11 cellular contexts compared by ENCODE assay signal in the genomic region with DNA sequence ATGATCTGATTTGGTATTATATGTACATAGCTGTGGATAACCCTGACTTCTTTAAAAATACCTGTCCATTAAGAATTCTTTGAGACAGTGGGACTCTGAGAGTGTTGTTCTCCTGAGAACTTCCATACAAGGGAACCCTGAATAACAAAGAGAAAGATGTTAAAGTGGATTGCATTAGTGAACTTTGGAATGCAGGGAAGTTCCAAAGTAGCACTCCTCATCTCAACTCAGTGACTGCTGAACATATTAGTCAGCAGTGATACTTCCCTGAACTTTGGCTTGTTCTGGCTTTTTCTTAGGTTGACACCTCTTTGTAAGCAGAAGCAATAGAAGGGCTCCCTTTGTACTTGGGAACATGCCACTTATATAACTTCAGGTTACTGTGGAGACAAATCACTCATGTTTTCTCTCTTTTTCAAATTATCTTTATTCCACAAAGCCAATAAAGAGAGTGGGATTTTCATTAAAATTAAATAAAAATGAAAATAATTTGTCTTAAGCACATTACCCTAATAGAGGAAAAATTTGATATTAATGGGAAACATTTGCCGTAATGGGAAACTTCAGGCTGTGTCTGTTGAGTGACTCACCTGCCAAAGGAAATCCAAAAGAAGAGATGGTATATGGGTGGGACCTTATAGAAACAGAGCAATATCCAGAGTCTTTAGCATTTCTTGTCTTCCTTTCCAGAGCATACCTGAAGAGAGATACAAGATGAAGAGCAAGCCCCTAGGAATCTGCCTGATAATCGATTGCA. TPM values are rescaled to one million over a fixed set of nuclear protein-coding genes. Genes with fewer than 3 reads are reported as not detected.
A peak's percentile ranks its signal among the peaks of the same experiment; 100 is the strongest.
DNase-seq lines count a peak whose midpoint lies in the region; ATAC-seq and TF ChIP-seq lines count a peak whose summit lies in the region.
"Had no signal": no experiment of that assay in that cellular context is flagged by ENCODE, and none has a peak within 500 bp of the region (broad histone marks: within the 10 kb centered on the region; RNA-seq: fewer than 3 reads in every experiment).

No MANE protein-coding gene starts in this region.

- peak; percentile 19 for DNase-seq in DMS53 (lab: John Stamatoyannopoulos, UW)
- DNase-seq in DMS53 treated with DMSO at 0.1 percent for 48 hours (lab: John Stamatoyannopoulos, UW; ENCODE audit: unreplicated experiment), result no peak
- no peak for DNase-seq in body of pancreas
- peak; percentile 98 for DNase-seq in kidney tubule cell (ENCODE audit: low spot score)
- no peak for DNase-seq in stomach
- no peak for DNase-seq in iPS-NIHi11 (ENCODE audit: low spot score)
- no peak for DNase-seq in cerebellar nuclear complex (lab: John Stamatoyannopoulos, UW)
- DNase-seq: activated CD4-positive, CD25-positive, alpha-beta regulatory T cell treated with anti-CD3 and anti-CD28 coated beads, Interleukin-2, amount 50 U/mL, for 72 hours; retina had no signal

- H3K4me1 ChIP-seq in body of pancreas (peaks cover 39% of the 10 kb centered on the region), stomach (peaks cover 0 to 67% (median 33%) of the 10 kb centered on the region in 4 donors)

- H3K36me3 ChIP-seq in body of pancreas (replicated peaks in 1 of 2; ENCODE audit: insufficient read depth in 1 of 2, low read depth in 2 of 2) (peaks cover 4 to 19% of the 10 kb centered on the region in 2 donors), stomach (peaks cover 35 to 92% (median 86%) of the 10 kb centered on the region in 4 donors)

- no peaks in the 10 kb centered on the region for H3K9me3 ChIP-seq in body of pancreas
- H3K9me3 ChIP-seq in stomach, result no peaks in the 10 kb centered on the region

- H3K27ac ChIP-seq in body of pancreas (peak overlapping the region in 3 of 4 donors; percentile 19 to 76 (median 68)), stomach (peak overlapping the region in 4 of 5 donors; percentile 69 to 79 (median 75))
- H3K27ac ChIP-seq: 22Rv1 had no signal

- 98% methylated on average over 2 of the region's 2 CpGs for WGBS in body of pancreas, 2 donors
- whole genome bisulfite sequencing in stomach, 5 donors, result 79 to 98% (median 96%) methylated on average over 2 of the region's 2 CpGs

- no peaks in the 10 kb centered on the region for H3K27me3 ChIP-seq in body of pancreas
- no peaks in the 10 kb centered on the region for H3K27me3 ChIP-seq in stomach

- no peak overlapping the region for H3K4me3 ChIP-seq in body of pancreas
- no peak overlapping the region for H3K4me3 ChIP-seq in stomach

- TF ChIP-seq CTCF in body of pancreas (IDR thresholded peaks at IDR 0.05) (no peak), stomach (IDR thresholded peaks at IDR 0.05) (no peak)

- intact Hi-C loops in body of pancreas (cut with DNase I) (no loop called here), stomach (cut with DNase I; ENCODE audit: low total_unique reads) (no loop called here)

- no peak for TF ChIP-seq EP300 in stomach (IDR thresholded peaks at IDR 0.05)

- TF ChIP-seq POLR2A in body of pancreas (IDR thresholded peaks at IDR 0.05), result no peak
- no peak for TF ChIP-seq POLR2A in stomach (IDR thresholded peaks at IDR 0.05)

- ATAC-seq in body of pancreas, result peak; percentile 55
- ATAC-seq in GM18867 (IDR thresholded peaks at IDR 0.05; ENCODE audit: unreplicated experiment), result no peak

RNA-seq across cellular contexts. Expression of gene CFLAR, which starts 33.3 kb away (rescaled TPM):
- total RNA-seq in body of pancreas (100 to 1,000 TPM in 1 of 2 donors, 10 to 100 TPM in 1; 83.3 to 113 TPM), stomach (100 to 1,000 TPM; 149 to 424 (median 247) TPM)
- 10 to 100 TPM; 23.3 to 43.4 (median 24.1) TPM for polyA plus RNA-seq in stomach

RNA-seq across cellular contexts. Expression of gene CASP10, which starts 33.7 kb away (rescaled TPM):
- total RNA-seq in body of pancreas (1 to 10 TPM; 3.0 to 6.0 TPM), stomach (10 to 100 TPM in 4 of 5 donors, 1 to 10 TPM in 1; 2.6 to 34.9 (median 16.5) TPM)
- polyA plus RNA-seq in stomach, result 1 to 10 TPM; 4.7 to 8.1 (median 4.9) TPM

Comparison
In these comparisons a context has a peak if more than half of its experiments do, and no peak if none do; other contexts are left out.
1. DNase-seq: peak in DMS53 (single experiment) and kidney tubule cell (single experiment); none in DMS53 treated with DMSO at 0.1 percent for 48 hours (single experiment), body of pancreas (0 of 4), stomach (single experiment), iPS-NIHi11 (single experiment) and cerebellar nuclear complex (0 of 2).